11 cellular contexts compared by ENCODE assay signal in the genomic region with DNA sequence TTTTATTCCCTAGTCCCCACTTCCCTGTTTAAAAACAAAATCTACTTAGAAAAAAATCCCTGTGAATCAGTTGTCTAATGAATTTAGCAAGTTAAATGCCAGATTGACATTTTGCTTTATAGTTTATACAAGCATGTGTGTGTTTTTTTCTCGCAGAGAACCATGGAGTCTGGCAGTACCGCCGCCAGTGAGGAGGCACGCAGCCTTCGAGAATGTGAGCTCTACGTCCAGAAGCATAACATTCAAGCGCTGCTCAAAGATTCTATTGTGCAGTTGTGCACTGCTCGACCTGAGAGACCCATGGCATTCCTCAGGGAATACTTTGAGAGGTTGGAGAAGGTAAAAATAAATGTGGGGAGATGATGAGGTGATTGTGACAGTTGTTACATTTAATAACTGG. TPM values are rescaled to one million over a fixed set of nuclear protein-coding genes. Genes with fewer than 3 reads are reported as not detected.
A peak's percentile ranks its signal among the peaks of the same experiment; 100 is the strongest.
DNase-seq lines count a peak whose midpoint lies in the region; ATAC-seq, FAIRE-seq and TF ChIP-seq lines count a peak whose summit lies in the region.
"Had no signal": no experiment of that assay in that cellular context is flagged by ENCODE, and none has a peak within 500 bp of the region (broad histone marks: within the 10 kb centered on the region; RNA-seq: fewer than 3 reads in every experiment).

No MANE protein-coding gene starts in this region.

- no peaks in the 10 kb centered on the region; the same call in 1 of the 2 replicates for H3K9me3 ChIP-seq in Loucy (ENCODE audit: insufficient read depth, low read depth, low read length)
- no peaks in the 10 kb centered on the region for H3K9me3 ChIP-seq in HepG2 (ENCODE audit: low read length)
- no peaks in the 10 kb centered on the region for H3K9me3 ChIP-seq in subcutaneous abdominal adipose tissue (ENCODE audit: control insufficient read depth in 5 of 5, low read length in 5 of 5)
- H3K9me3 ChIP-seq in pancreas: no peaks in the 10 kb centered on the region

- H3K36me3 Mint-ChIP-seq in MCF 10A (ENCODE audit: insufficient read depth, unreplicated experiment): peaks cover 52% of the 10 kb centered on the region

- peak overlapping the region; percentile 98 for H3K27ac Mint-ChIP-seq in MCF 10A (ENCODE audit: low read depth, unreplicated experiment)

- POLR2A ChIA-PET in MCF 10A (lab: Yijun Ruan, JAX) (interaction anchor here (0.7 to 7.5 kb wide), 7 partner anchors 8 to 674 kb away, joined by 3 to 114 read pairs (median 4); a partner anchor contains a TSS), HepG2 (lab: Yijun Ruan, JAX) (interaction anchor here (1.6 kb wide), 1 partner anchor 267 kb away, joined by 3 read pairs; a partner anchor contains a TSS)

- DNase-seq in MCF 10A (ENCODE audit: unreplicated experiment) (no peak), HepG2 (ENCODE audit: low spot score) (no peak), NCI-H2029 (lab: John Stamatoyannopoulos, UW) (no peak), pancreas (no peak)
- DNase-seq in activated CD4-positive, CD25-positive, alpha-beta regulatory T cell treated with anti-CD3 and anti-CD28 coated beads, Interleukin-2, amount 50 U/mL, for 72 hours: no peak
- DNase-seq: activated naive CD4-positive, alpha-beta T cell treated with Interleukin-2 at 50 U/mL for 16 hours; KG1 had no signal

- no peak for FAIRE-seq in HepG2 (lab: Jason Lieb, UNC)
- no peak for FAIRE-seq in pancreas (lab: Jason Lieb, UNC)
- FAIRE-seq: GM12892 had no signal

- no peaks in the 10 kb centered on the region for H3F3A ChIP-seq in Loucy (ENCODE audit: low read depth)

- H3K9ac ChIP-seq in Loucy (ENCODE audit: low read depth, low read length, poor library complexity, severe bottlenecking) (peak overlapping the region; percentile 89), HepG2 (ENCODE audit: insufficient read depth, low read depth, low read length) (peak overlapping the region; percentile 94; the same call in 1 of the 2 replicates), subcutaneous abdominal adipose tissue (ENCODE audit: low read length in 5 of 5) (peak overlapping the region; percentile 16 to 70 (median 44))

- intact Hi-C loops in MCF 10A (cut with micrococcal nuclease) (no loop called here), HepG2 (cut with micrococcal nuclease; ENCODE audit: unreplicated experiment) (no loop called here), pancreas (cut with DNase I) (no loop called here)

- H3K36me3 ChIP-seq in Loucy (ENCODE audit: insufficient read depth, low read length): peaks cover 44% of the 10 kb centered on the region
- peaks cover 13 to 45% of the 10 kb centered on the region in 2 experiments for H3K36me3 ChIP-seq in HepG2 (replicated peaks in 1 of 2; ENCODE audit: control insufficient read depth in 1 of 2, insufficient read depth in 2 of 2, low read length in 2 of 2)
- H3K36me3 ChIP-seq in subcutaneous abdominal adipose tissue (ENCODE audit: control insufficient read depth in 5 of 5, insufficient read depth in 5 of 5, low read length in 5 of 5): peaks cover 13 to 41% (median 22%) of the 10 kb centered on the region in 5 donors
- peaks cover 0 to 9% (median 5%) of the 10 kb centered on the region in 3 donors for H3K36me3 ChIP-seq in pancreas

- H4K20me1 ChIP-seq in Loucy (ENCODE audit: insufficient read depth, low read length, poor library complexity, severe bottlenecking) (peaks cover 58% of the 10 kb centered on the region), HepG2 (ENCODE audit: insufficient read depth, low read length) (peaks cover 35% of the 10 kb centered on the region)

- no peaks in the 10 kb centered on the region for H3K27me3 Mint-ChIP-seq in MCF 10A (ENCODE audit: insufficient read depth, unreplicated experiment)

- TF ChIP-seq CTCF in Loucy (conservative IDR thresholded peaks at IDR 0.05; ENCODE audit: low read length) (no peak), MCF 10A (IDR thresholded peaks at IDR 0.05; ENCODE audit: unreplicated experiment) (no peak), HepG2 (CRISPR knock-in tag; IDR thresholded peaks at IDR 0.05) (no peak), pancreas (IDR thresholded peaks at IDR 0.05) (no peak)

- peak overlapping the region; percentile 91 for H3K27ac ChIP-seq in HepG2 (ENCODE audit: extremely low read length, insufficient read depth, low read length)
- peak overlapping the region; percentile 99 for H3K27ac ChIP-seq in subcutaneous abdominal adipose tissue (ENCODE audit: low read depth, low read length)
- peak overlapping the region in 1 of 4 donors; percentile 48 for H3K27ac ChIP-seq in pancreas

- TF ChIP-seq POLR2A in HepG2 (IDR thresholded peaks at IDR 0.05; ENCODE audit: insufficient read depth in 1 of 2, low read depth in 2 of 2, low read length in 2 of 2): no peak

- BruUV-seq in MCF 10A (replicated peaks; lab: Mats Ljungman, UMichigan) (no TSS peak), HepG2 (replicated peaks; lab: Mats Ljungman, UMichigan) (no TSS peak)

- H3K27me3 ChIP-seq in Loucy (ENCODE audit: insufficient read depth, low read length, poor library complexity, severe bottlenecking): no peaks in the 10 kb centered on the region
- H3K27me3 ChIP-seq in HepG2 (ENCODE audit: control insufficient read depth in 1 of 2, insufficient read depth in 2 of 2, low read length in 2 of 2): no peaks in the 10 kb centered on the region; a peak in 1 of 5 replicates
- no peaks in the 10 kb centered on the region for H3K27me3 ChIP-seq in subcutaneous abdominal adipose tissue (ENCODE audit: control insufficient read depth in 5 of 5, insufficient read depth in 4 of 5, low read length in 5 of 5)
- H3K27me3 ChIP-seq in pancreas: no peaks in the 10 kb centered on the region

- H3K4me3 ChIP-seq in Loucy (ENCODE audit: low read length, poor library complexity, severe bottlenecking) (peak overlapping the region; percentile 90), HepG2 (replicated peaks in 1 of 3; ENCODE audit: insufficient read depth in 1 of 3, low read depth in 2 of 3, low read length in 3 of 3) (peak overlapping the region; percentile 91 to 95 (median 91); a peak in 4 of 6 replicates), subcutaneous abdominal adipose tissue (ENCODE audit: low read depth in 1 of 5, low read length in 5 of 5) (peak overlapping the region; percentile 23 to 98 (median 94)), pancreas (peak overlapping the region in 1 of 4 donors; percentile 13)

- H3K4me3 Mint-ChIP-seq in MCF 10A (ENCODE audit: unreplicated experiment): peak overlapping the region; percentile 95

- H3K4me1 Mint-ChIP-seq in MCF 10A (ENCODE audit: insufficient read depth, unreplicated experiment): peaks cover 21% of the 10 kb centered on the region

- WGBS in HepG2 (ENCODE audit: low lambda C conversion rate): 70% methylated on average over 8 of the region's 8 CpGs
- 59 to 61% methylated on average over 8 of the region's 8 CpGs for WGBS in pancreas, 2 donors

- H3K4me2 ChIP-seq in Loucy (ENCODE audit: low read depth, low read length, poor library complexity, severe bottlenecking) (peak overlapping the region; percentile 85), HepG2 (ENCODE audit: low read depth, low read length) (peak overlapping the region; percentile 86)

- TF ChIP-seq EP300 in HepG2 (IDR thresholded peaks at IDR 0.05; ENCODE audit: low read depth in 2 of 2, low read length in 2 of 2) (no peak), HepG2 (CRISPR knock-in tag; IDR thresholded peaks at IDR 0.05; ENCODE audit: borderline replicate concordance) (no peak)

- no peaks in the 10 kb centered on the region for H3K9me3 Mint-ChIP-seq in MCF 10A (ENCODE audit: unreplicated experiment)

- peaks cover 79% of the 10 kb centered on the region for H3K79me2 ChIP-seq in Loucy (ENCODE audit: insufficient read depth, low read length)
- peaks cover 67% of the 10 kb centered on the region for H3K79me2 ChIP-seq in HepG2 (ENCODE audit: insufficient read depth, low read length)

- H3K9me2 ChIP-seq in Loucy (replicated peaks; ENCODE audit: low read depth, low read length): no peaks in the 10 kb centered on the region

- TF ChIP-seq RAD21 in HepG2 (CRISPR knock-in tag; IDR thresholded peaks at IDR 0.05): no peak

- ATAC-seq in HepG2 (no peak), pancreas (no peak)
- ATAC-seq: HCT116 had no signal

- in situ Hi-C loops in HepG2 (cut with HindIII; ENCODE audit: extremely low pct_ligation_motif_present, low pct_unique_long_range_greater_than_20kb): no loop called here

- peaks cover 42% of the 10 kb centered on the region for H3K4me1 ChIP-seq in Loucy (ENCODE audit: insufficient read depth, low read length, poor library complexity, severe bottlenecking)
- peaks cover 52% of the 10 kb centered on the region for H3K4me1 ChIP-seq in HepG2 (ENCODE audit: insufficient read depth, low read length)
- peaks cover 4 to 55% (median 46%) of the 10 kb centered on the region in 5 donors for H3K4me1 ChIP-seq in subcutaneous abdominal adipose tissue (ENCODE audit: control insufficient read depth in 5 of 5, insufficient read depth in 5 of 5, low read length in 5 of 5)
- H3K4me1 ChIP-seq in pancreas: peaks cover 0 to 26% (median 8%) of the 10 kb centered on the region in 3 donors

- CTCF ChIA-PET in MCF 10A (lab: Yijun Ruan, JAX) (interaction anchor here (0.7 kb wide), 1 partner anchor 715 kb away, joined by 3 read pairs; no protein-coding TSS in a partner anchor), HepG2 (lab: Yijun Ruan, JAX; ENCODE audit: low intra/inter-chr PET ratio, low total read pairs) (no interaction called here)

- H2AFZ ChIP-seq in Loucy (ENCODE audit: low read length) (no peak overlapping the region), HepG2 (ENCODE audit: low read length) (no peak overlapping the region)

RNA-seq across cellular contexts. Expression of a gene that starts 3.0 kb away (rescaled TPM):
- 264 and 271 TPM in 2 replicates for total RNA-seq in MCF 10A (2022)
- total RNA-seq in HepG2 (2016; rRNA removed; fragmentation: Illumina TruSeq; extraction: Trizol): 266 and 335 TPM in 2 replicates
- 24.5 and 25.0 TPM in 2 replicates for total RNA-seq in HepG2 (2016; cell fraction: cytosol; rRNA removed; fragmentation: Illumina TruSeq; extraction: Trizol; ENCODE audit: low read depth)
- 274 and 331 TPM in 2 replicates for total RNA-seq in HepG2 (2016; cell fraction: insoluble cytoplasmic fraction; rRNA removed; fragmentation: Illumina TruSeq; extraction: Trizol)
- total RNA-seq in HepG2 (2016; cell fraction: membrane; rRNA removed; fragmentation: Illumina TruSeq; extraction: Trizol): 50.4 and 51.0 TPM in 2 replicates
- 144 and 151 TPM in 2 replicates for total RNA-seq in HepG2 (2016; cell fraction: nucleus; rRNA removed; fragmentation: Illumina TruSeq; extraction: Trizol)
- polyA plus RNA-seq in HepG2 (2011; rRNA removed): 250 and 265 TPM in 2 replicates
- polyA plus RNA-seq in HepG2 (2011; cell fraction: cytosol; rRNA removed): 227 and 241 TPM in 2 replicates
- 192 and 209 TPM in 2 replicates for polyA plus RNA-seq in HepG2 (2011; cell fraction: nucleus; rRNA removed)
- polyA plus RNA-seq in HepG2 (2012): 200 and 223 TPM in 2 replicates
- 19.1 and 23.5 TPM in 2 replicates for polyA plus RNA-seq in HepG2 (2016; cell fraction: cytosol; fragmentation: Illumina TruSeq; extraction: Trizol; ENCODE audit: low read depth)
- polyA plus RNA-seq in HepG2 (2016; cell fraction: insoluble cytoplasmic fraction; fragmentation: Illumina TruSeq; extraction: Trizol; ENCODE audit: low read depth): 302 and 333 TPM in 2 replicates
- 32.1 and 33.4 TPM in 2 replicates for polyA plus RNA-seq in HepG2 (2016; cell fraction: membrane; fragmentation: Illumina TruSeq; extraction: Trizol; ENCODE audit: low read depth)
- 152 and 173 TPM in 2 replicates for polyA plus RNA-seq in HepG2 (2016; cell fraction: nucleus; fragmentation: Illumina TruSeq; extraction: Trizol; ENCODE audit: insufficient read depth, low read depth)
- polyA minus RNA-seq in HepG2 (2011; rRNA and poly(A)+ RNA removed; ENCODE audit: low replicate concordance): 250 and 886 TPM in 2 replicates
- 449 and 493 TPM in 2 replicates for polyA minus RNA-seq in HepG2 (2011; cell fraction: cytosol; rRNA and poly(A)+ RNA removed)
- 609 and 625 TPM in 2 replicates for polyA minus RNA-seq in HepG2 (2011; cell fraction: nucleus; rRNA and poly(A)+ RNA removed)
- 100 to 1,000 TPM in 2 of 6 donors, 10 to 100 TPM in 4; 63.5 to 137 (median 82.6) TPM for total RNA-seq in pancreas
- 10 to 100 TPM; 22.6 to 72.9 TPM for polyA plus RNA-seq in pancreas

RNA-seq across cellular contexts. Expression of a gene that starts 57.9 kb away (rescaled TPM):
- total RNA-seq in MCF 10A (2022) (38.4 and 75.6 TPM in 2 replicates), HepG2 (2016; rRNA removed; fragmentation: Illumina TruSeq; extraction: Trizol) (27.1 and 29.4 TPM in 2 replicates), pancreas (10 to 100 TPM; 23.3 to 32.2 (median 27.1) TPM)
- total RNA-seq in HepG2 (2016; cell fraction: cytosol; rRNA removed; fragmentation: Illumina TruSeq; extraction: Trizol; ENCODE audit: low read depth): 42.3 and 43.2 TPM in 2 replicates
- total RNA-seq in HepG2 (2016; cell fraction: insoluble cytoplasmic fraction; rRNA removed; fragmentation: Illumina TruSeq; extraction: Trizol): 26.8 and 26.9 TPM in 2 replicates
- 52.2 and 60.9 TPM in 2 replicates for total RNA-seq in HepG2 (2016; cell fraction: membrane; rRNA removed; fragmentation: Illumina TruSeq; extraction: Trizol)
- total RNA-seq in HepG2 (2016; cell fraction: nucleus; rRNA removed; fragmentation: Illumina TruSeq; extraction: Trizol): 20.0 and 20.6 TPM in 2 replicates
- polyA plus RNA-seq in HepG2 (2011; rRNA removed) (135 and 141 TPM in 2 replicates), pancreas (10 to 100 TPM; 14.0 to 15.7 TPM)
- polyA plus RNA-seq in HepG2 (2011; cell fraction: cytosol; rRNA removed): 141 and 148 TPM in 2 replicates
- polyA plus RNA-seq in HepG2 (2011; cell fraction: nucleus; rRNA removed): 91.7 and 99.3 TPM in 2 replicates
- 48.1 and 57.2 TPM in 2 replicates for polyA plus RNA-seq in HepG2 (2012)
- polyA plus RNA-seq in HepG2 (2016; cell fraction: cytosol; fragmentation: Illumina TruSeq; extraction: Trizol; ENCODE audit: low read depth): 45.3 and 47.3 TPM in 2 replicates
- 33.2 and 35.9 TPM in 2 replicates for polyA plus RNA-seq in HepG2 (2016; cell fraction: insoluble cytoplasmic fraction; fragmentation: Illumina TruSeq; extraction: Trizol; ENCODE audit: low read depth)
- 57.1 and 57.2 TPM in 2 replicates for polyA plus RNA-seq in HepG2 (2016; cell fraction: membrane; fragmentation: Illumina TruSeq; extraction: Trizol; ENCODE audit: low read depth)
- 21.9 and 35.2 TPM in 2 replicates for polyA plus RNA-seq in HepG2 (2016; cell fraction: nucleus; fragmentation: Illumina TruSeq; extraction: Trizol; ENCODE audit: insufficient read depth, low read depth)
- polyA minus RNA-seq in HepG2 (2011; rRNA and poly(A)+ RNA removed; ENCODE audit: low replicate concordance): 18.4 and 144 TPM in 2 replicates
- polyA minus RNA-seq in HepG2 (2011; cell fraction: cytosol; rRNA and poly(A)+ RNA removed): 64.7 and 68.0 TPM in 2 replicates
- 130 and 135 TPM in 2 replicates for polyA minus RNA-seq in HepG2 (2011; cell fraction: nucleus; rRNA and poly(A)+ RNA removed)

Comparison
In these comparisons a context has a peak if more than half of its experiments do, and no peak if none do; other contexts are left out.
1. H3K9ac ChIP-seq: peak in every context shown above with its lines; median percentile 94 in HepG2; 89 in Loucy; 44 in subcutaneous abdominal adipose tissue.